In the genomic region with DNA sequence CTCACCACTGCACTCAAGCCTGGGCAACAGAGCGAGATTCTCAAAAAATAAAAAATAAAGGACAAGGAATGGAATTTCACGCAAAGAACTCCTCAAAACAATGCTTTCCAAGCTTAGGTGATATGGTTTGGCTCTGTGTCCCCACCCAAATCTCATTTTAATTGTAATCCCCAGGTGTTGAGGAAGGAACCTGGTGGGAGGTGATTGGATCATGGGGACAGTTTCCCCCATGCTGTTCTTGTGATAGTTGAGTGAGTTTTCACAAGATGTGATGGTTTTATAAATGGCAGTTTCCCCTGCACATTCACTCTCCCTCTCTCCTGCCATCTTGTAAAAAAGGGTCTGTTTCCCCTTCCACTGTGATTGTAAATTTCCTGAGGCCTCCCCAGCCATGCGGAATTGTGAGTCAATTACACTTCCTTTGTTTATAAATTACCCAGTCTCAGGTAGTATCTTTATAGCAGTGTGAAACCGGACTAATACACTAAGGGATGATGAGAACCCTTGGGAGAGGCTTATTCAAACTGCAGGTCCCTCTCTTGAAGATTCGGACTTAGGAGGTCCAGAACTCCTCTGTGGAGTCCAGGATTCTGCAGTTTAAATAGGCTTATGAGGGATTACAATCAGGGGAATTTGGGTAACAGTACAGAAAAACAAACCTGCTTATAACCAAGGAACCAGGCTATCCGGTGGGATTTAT, we compare ENCODE assay signal across 19 cellular contexts. TPM values are rescaled to one million over a fixed set of nuclear protein-coding genes. Genes with fewer than 3 reads are reported as not detected.
A peak's percentile ranks its signal among the peaks of the same experiment; 100 is the strongest.
DNase-seq lines count a peak whose midpoint lies in the region; ATAC-seq and TF ChIP-seq lines count a peak whose summit lies in the region.
"Had no signal": no experiment of that assay in that cellular context is flagged by ENCODE, and none has a peak within 500 bp of the region (broad histone marks: within the 10 kb centered on the region; RNA-seq: fewer than 3 reads in every experiment).

No MANE protein-coding gene starts in this region.

- peaks cover 17% of the 10 kb centered on the region for H3K4me1 ChIP-seq in HUES48 (ENCODE audit: control insufficient read depth, insufficient read depth, low read length)
- H3K4me1 ChIP-seq in iPS-20b (ENCODE audit: insufficient read depth, low read length): peaks cover 15% of the 10 kb centered on the region; the same call in 1 of the 2 replicates
- H3K4me1 ChIP-seq: A549, Caco-2 had no signal

- no peaks in the 10 kb centered on the region for H3K27me3 Mint-ChIP-seq in WTC11 (ENCODE audit: low read depth)
- no peaks in the 10 kb centered on the region for H3K27me3 Mint-ChIP-seq in stimulated activated memory B cell treated with anti-CD40 and anti-IgM and Interleukin-4, amounts not matched to agents 10 μg/mL and 1 μg/mL and 100 μg/mL, for 72 hours
- H3K27me3 Mint-ChIP-seq in type B pancreatic cell: no peaks in the 10 kb centered on the region
- H3K27me3 Mint-ChIP-seq: CD4-positive, alpha-beta T cell had no signal

- H3K27ac ChIP-seq in HUES48 (ENCODE audit: low read depth, low read length): peak overlapping the region; percentile 49
- H3K27ac ChIP-seq in iPS-20b (ENCODE audit: low read length): no peak overlapping the region

- H3K4me1 Mint-ChIP-seq in WTC11 (peaks cover 32% of the 10 kb centered on the region), type B pancreatic cell (ENCODE audit: unreplicated experiment) (peaks cover 9% of the 10 kb centered on the region)
- H3K4me1 Mint-ChIP-seq in stimulated activated memory B cell treated with anti-CD40 and anti-IgM and Interleukin-4, amounts not matched to agents 10 μg/mL and 1 μg/mL and 100 μg/mL, for 72 hours: peaks cover 9% of the 10 kb centered on the region

- TF ChIP-seq CTCF in WTC11 (IDR thresholded peaks at IDR 0.05) (no peak), type B pancreatic cell (conservative IDR thresholded peaks at IDR 0.05) (no peak)

- peaks cover 28% of the 10 kb centered on the region for H3K9me3 Mint-ChIP-seq in WTC11
- H3K9me3 Mint-ChIP-seq in stimulated activated memory B cell treated with anti-CD40 and anti-IgM and Interleukin-4, amounts not matched to agents 10 μg/mL and 1 μg/mL and 100 μg/mL, for 72 hours: peaks cover 12% of the 10 kb centered on the region
- H3K9me3 Mint-ChIP-seq in type B pancreatic cell: no peaks in the 10 kb centered on the region
- H3K9me3 Mint-ChIP-seq: CD4-positive, alpha-beta T cell had no signal

- CTCF ChIA-PET in WTC11 (lab: Charles Lee): interaction anchor here (0.5 to 1.2 kb wide), 2 partner anchors 108 to 157 kb away, joined by 3 to 5 read pairs; no protein-coding TSS in a partner anchor

- H3K9me3 ChIP-seq in HUES48 (ENCODE audit: control insufficient read depth, insufficient read depth, low read length): no peaks in the 10 kb centered on the region
- H3K9me3 ChIP-seq in iPS-20b (ENCODE audit: insufficient read depth, low read depth, low read length): no peaks in the 10 kb centered on the region
- H3K9me3 ChIP-seq: SK-N-SH had no signal

- peak overlapping the region; percentile 66 for H3K27ac Mint-ChIP-seq in WTC11
- peak overlapping the region; percentile 56 for H3K27ac Mint-ChIP-seq in stimulated activated memory B cell treated with anti-CD40 and anti-IgM and Interleukin-4, amounts not matched to agents 10 μg/mL and 1 μg/mL and 100 μg/mL, for 72 hours
- no peak overlapping the region for H3K27ac Mint-ChIP-seq in type B pancreatic cell
- H3K27ac Mint-ChIP-seq: CD4-positive, alpha-beta T cell had no signal

- H3K4me3 ChIP-seq in HUES48 (ENCODE audit: low read depth, low read length): no peak overlapping the region
- H3K4me3 ChIP-seq in iPS-20b (ENCODE audit: low read length): no peak overlapping the region
- H3K4me3 ChIP-seq: A549, MG63 had no signal

- peak; percentile 62 for ATAC-seq in WTC11
- ATAC-seq in stimulated activated memory B cell treated with anti-CD40 and anti-IgM and Interleukin-4, amounts not matched to agents 10 μg/mL and 1 μg/mL and 100 μg/mL, for 72 hours: no peak
- no peak for ATAC-seq in GM18861 (IDR thresholded peaks at IDR 0.05; ENCODE audit: unreplicated experiment)

- POLR2A ChIA-PET in WTC11 (lab: Charles Lee): no interaction called here

- H3K9ac ChIP-seq in HUES48 (ENCODE audit: low read depth, low read length): no peak overlapping the region
- H3K9ac ChIP-seq in iPS-20b (ENCODE audit: low read depth, low read length): peak overlapping the region; percentile 24; the same call in 1 of the 2 replicates
- H3K9ac ChIP-seq: SK-N-SH had no signal

- DNase-seq in WTC11 (ENCODE audit: low spot score) (no peak), type B pancreatic cell (ENCODE audit: extremely low spot score, unreplicated experiment) (no peak), NCI-H2196 treated with DMSO at 0.1 percent for 48 hours (lab: John Stamatoyannopoulos, UW; ENCODE audit: unreplicated experiment) (no peak)
- DNase-seq: Caco-2; CD4-positive, alpha-beta T cell; GDM1; GOT3; Kasumi-1; MG63; NCI-H1048; NCI-H1436 treated with DMSO at 0.1 percent for 48 hours; NCI-H2081; SHP77 treated with DMSO at 0.1 percent for 48 hours; SK-N-SH had no signal

- H3K27me3 ChIP-seq in HUES48 (ENCODE audit: control insufficient read depth, insufficient read depth, low read length) (no peaks in the 10 kb centered on the region), iPS-20b (ENCODE audit: insufficient read depth, low read length) (no peaks in the 10 kb centered on the region)
- H3K27me3 ChIP-seq: MG63 had no signal

- H3K36me3 Mint-ChIP-seq in WTC11 (peaks cover 25% of the 10 kb centered on the region), type B pancreatic cell (peaks cover 4% of the 10 kb centered on the region)
- H3K36me3 Mint-ChIP-seq in stimulated activated memory B cell treated with anti-CD40 and anti-IgM and Interleukin-4, amounts not matched to agents 10 μg/mL and 1 μg/mL and 100 μg/mL, for 72 hours: peaks cover 12% of the 10 kb centered on the region

- H3K36me3 ChIP-seq in HUES48 (ENCODE audit: control insufficient read depth, insufficient read depth, low read length): no peaks in the 10 kb centered on the region
- no peaks in the 10 kb centered on the region for H3K36me3 ChIP-seq in iPS-20b (ENCODE audit: insufficient read depth, low read depth, low read length)
- H3K36me3 ChIP-seq: MG63 had no signal

- H3K4me3 Mint-ChIP-seq in WTC11: no peak overlapping the region
- H3K4me3 Mint-ChIP-seq in stimulated activated memory B cell treated with anti-CD40 and anti-IgM and Interleukin-4, amounts not matched to agents 10 μg/mL and 1 μg/mL and 100 μg/mL, for 72 hours: no peak overlapping the region
- no peak overlapping the region for H3K4me3 Mint-ChIP-seq in type B pancreatic cell
- H3K4me3 Mint-ChIP-seq: CD4-positive, alpha-beta T cell had no signal

TF ChIP-seq in WTC11, 78 proteins besides CTCF, POLR2A, EP300 and RAD21 (continues in another document):
- TF ChIP-seq E2F4 (CRISPR knock-in tag; IDR thresholded peaks at IDR 0.05; ENCODE audit: borderline replicate concordance, low read depth) (no peak), EMX1 (CRISPR knock-in tag; IDR thresholded peaks at IDR 0.05) (no peak), ZNF281 (CRISPR knock-in tag; IDR thresholded peaks at IDR 0.05) (no peak), ELF4 (CRISPR knock-in tag; IDR thresholded peaks at IDR 0.05; ENCODE audit: low read depth) (no peak)
- TF ChIP-seq, protein P1, sequence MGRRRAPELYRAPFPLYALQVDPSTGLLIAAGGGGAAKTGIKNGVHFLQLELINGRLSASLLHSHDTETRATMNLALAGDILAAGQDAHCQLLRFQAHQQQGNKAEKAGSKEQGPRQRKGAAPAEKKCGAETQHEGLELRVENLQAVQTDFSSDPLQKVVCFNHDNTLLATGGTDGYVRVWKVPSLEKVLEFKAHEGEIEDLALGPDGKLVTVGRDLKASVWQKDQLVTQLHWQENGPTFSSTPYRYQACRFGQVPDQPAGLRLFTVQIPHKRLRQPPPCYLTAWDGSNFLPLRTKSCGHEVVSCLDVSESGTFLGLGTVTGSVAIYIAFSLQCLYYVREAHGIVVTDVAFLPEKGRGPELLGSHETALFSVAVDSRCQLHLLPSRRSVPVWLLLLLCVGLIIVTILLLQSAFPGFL (CRISPR knock-in tag; IDR thresholded peaks at IDR 0.05; ENCODE audit: borderline replicate concordance): no peak

RNA-seq across cellular contexts. Expression of gene LHFPL2, which starts 41.5 kb away (rescaled TPM):
- total RNA-seq in WTC11 (2021) (34.4 to 40.6 TPM (median 36.6 TPM) in 3 replicates), type B pancreatic cell (ENCODE audit: low replicate concordance) (17.9 and 35.3 TPM in 2 replicates)
